In the genomic region with DNA sequence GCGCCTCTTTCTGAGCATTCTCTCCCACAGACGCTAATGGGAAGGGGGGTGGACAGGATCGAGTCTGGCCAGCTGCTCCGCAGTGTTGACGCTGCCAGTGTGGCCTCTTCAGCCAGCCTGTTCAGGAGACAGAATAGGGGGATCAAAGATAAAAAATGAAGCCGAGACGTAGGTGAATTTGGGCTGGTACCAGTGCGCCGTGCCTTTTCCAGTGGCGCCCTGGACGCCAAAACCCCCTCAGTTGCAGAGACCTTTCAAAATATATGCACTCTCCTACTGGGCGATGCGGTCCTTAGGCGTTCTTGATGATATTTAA, we compare ENCODE assay signal across 8 cellular contexts. TPM values are rescaled to one million over a fixed set of nuclear protein-coding genes. Genes with fewer than 3 reads are reported as not detected.
DNase-seq lines count a peak whose midpoint lies in the region; ATAC-seq lines count a peak whose summit lies in the region.

No MANE protein-coding gene starts in this region.

- H4K20me1 ChIP-seq in BLaER1, result peaks cover 23% of the 10 kb centered on the region

- intact Hi-C loops in activated T-helper 2 cell treated with anti-CD3 and anti-CD28 coated beads, Interferon-gamma antibody, Interleukin-2, Interleukin-4, amounts not matched to agents 10 μg/mL and 5 μg/mL and 100 μg/mL, durations not matched to agents 14 hours and 24 hours and 36 hours (cut with micrococcal nuclease), result loop anchor here (5.0 kb wide), 1 partner anchor 87 kb away; no protein-coding TSS in a partner anchor

- H3K4me1 ChIP-seq in BLaER1, result peaks cover 37% of the 10 kb centered on the region
- H3K4me1 ChIP-seq in iPS-20b (ENCODE audit: insufficient read depth, low read length), result peaks cover 13% of the 10 kb centered on the region; the same call in 1 of the 2 replicates
- peaks cover 0 to 33% (median 30%) of the 10 kb centered on the region in 5 donors for H3K4me1 ChIP-seq in subcutaneous abdominal adipose tissue (ENCODE audit: control insufficient read depth in 5 of 5, insufficient read depth in 5 of 5, low read length in 5 of 5)

- peak overlapping the region; percentile 89 for H3K27ac Mint-ChIP-seq in activated T-helper 2 cell treated with anti-CD3 and anti-CD28 coated beads, Interferon-gamma antibody, Interleukin-2, Interleukin-4, amounts not matched to agents 10 μg/mL and 5 μg/mL and 100 μg/mL, durations not matched to agents 14 hours and 24 hours and 36 hours

- peaks cover 51% of the 10 kb centered on the region for H3K4me1 Mint-ChIP-seq in activated T-helper 2 cell treated with anti-CD3 and anti-CD28 coated beads, Interferon-gamma antibody, Interleukin-2, Interleukin-4, amounts not matched to agents 10 μg/mL and 5 μg/mL and 100 μg/mL, durations not matched to agents 14 hours and 24 hours and 36 hours (ENCODE audit: low read depth)

- peak overlapping the region; percentile 95 for H3K9ac ChIP-seq in BLaER1
- peak overlapping the region; percentile 40; the same call in 1 of the 2 replicates for H3K9ac ChIP-seq in iPS-20b (ENCODE audit: low read depth, low read length)
- H3K9ac ChIP-seq in subcutaneous abdominal adipose tissue (ENCODE audit: low read length in 5 of 5), result peak overlapping the region; percentile 70 to 91 (median 82)

- H3K4me3 Mint-ChIP-seq in activated T-helper 2 cell treated with anti-CD3 and anti-CD28 coated beads, Interferon-gamma antibody, Interleukin-2, Interleukin-4, amounts not matched to agents 10 μg/mL and 5 μg/mL and 100 μg/mL, durations not matched to agents 14 hours and 24 hours and 36 hours (ENCODE audit: low read depth), result peak overlapping the region; percentile 90

- H3K4me2 ChIP-seq in BLaER1, result peak overlapping the region; percentile 93

- in situ Hi-C loops in G401 (cut with HindIII; ENCODE audit: low sequenced_read_pairs), result no loop called here

- ATAC-seq in HG03097 (IDR thresholded peaks at IDR 0.05; ENCODE audit: low FRiP score, unreplicated experiment), result peak; percentile 5

- no peaks in the 10 kb centered on the region for H3K9me3 Mint-ChIP-seq in activated T-helper 2 cell treated with anti-CD3 and anti-CD28 coated beads, Interferon-gamma antibody, Interleukin-2, Interleukin-4, amounts not matched to agents 10 μg/mL and 5 μg/mL and 100 μg/mL, durations not matched to agents 14 hours and 24 hours and 36 hours

- H3K27me3 Mint-ChIP-seq in activated T-helper 2 cell treated with anti-CD3 and anti-CD28 coated beads, Interferon-gamma antibody, Interleukin-2, Interleukin-4, amounts not matched to agents 10 μg/mL and 5 μg/mL and 100 μg/mL, durations not matched to agents 14 hours and 24 hours and 36 hours (ENCODE audit: low read depth), result no peaks in the 10 kb centered on the region

- DNase-seq in activated T-helper 2 cell treated with anti-CD3 and anti-CD28 coated beads, Interferon-gamma antibody, Interleukin-2, Interleukin-4, amounts not matched to agents 10 μg/mL and 5 μg/mL and 100 μg/mL, durations not matched to agents 14 hours and 24 hours and 36 hours (ENCODE audit: low spot score), result no peak
- no peak for DNase-seq in iPS-NIHi7 (ENCODE audit: extremely low spot score)
- DNase-seq in MV-4-11 (lab: John Stamatoyannopoulos, UW), result no peak
- no peak for DNase-seq in G401 (ENCODE audit: low spot score)

- H3K4me3 ChIP-seq in BLaER1, result peak overlapping the region; percentile 91
- peak overlapping the region; percentile 79 for H3K4me3 ChIP-seq in iPS-20b (ENCODE audit: low read length)
- H3K4me3 ChIP-seq in subcutaneous abdominal adipose tissue (ENCODE audit: low read depth in 1 of 5, low read length in 5 of 5), result peak overlapping the region; percentile 92 to 96 (median 96)

- H3K9me3 ChIP-seq in BLaER1, result peaks cover 18% of the 10 kb centered on the region
- no peaks in the 10 kb centered on the region for H3K9me3 ChIP-seq in iPS-20b (ENCODE audit: insufficient read depth, low read depth, low read length)
- no peaks in the 10 kb centered on the region for H3K9me3 ChIP-seq in subcutaneous abdominal adipose tissue (ENCODE audit: control insufficient read depth in 5 of 5, low read length in 5 of 5)

- H3K36me3 ChIP-seq in BLaER1 (no peaks in the 10 kb centered on the region; the same call in 1 of the 2 replicates), iPS-20b (ENCODE audit: insufficient read depth, low read depth, low read length) (no peaks in the 10 kb centered on the region), subcutaneous abdominal adipose tissue (ENCODE audit: control insufficient read depth in 5 of 5, insufficient read depth in 5 of 5, low read length in 5 of 5) (peaks cover 0 to 5% (median 3%) of the 10 kb centered on the region in 5 donors)

- H3K27ac ChIP-seq in BLaER1 (peak overlapping the region; percentile 96), iPS-20b (ENCODE audit: low read length) (no peak overlapping the region), subcutaneous abdominal adipose tissue (ENCODE audit: low read depth, low read length) (peak overlapping the region; percentile 95)

- peaks cover 21% of the 10 kb centered on the region for H3K36me3 Mint-ChIP-seq in activated T-helper 2 cell treated with anti-CD3 and anti-CD28 coated beads, Interferon-gamma antibody, Interleukin-2, Interleukin-4, amounts not matched to agents 10 μg/mL and 5 μg/mL and 100 μg/mL, durations not matched to agents 14 hours and 24 hours and 36 hours (ENCODE audit: low read depth)

- H3K27me3 ChIP-seq in BLaER1 (no peaks in the 10 kb centered on the region), iPS-20b (ENCODE audit: insufficient read depth, low read length) (peaks cover 33% of the 10 kb centered on the region), subcutaneous abdominal adipose tissue (ENCODE audit: control insufficient read depth in 5 of 5, insufficient read depth in 4 of 5, low read length in 5 of 5) (no peaks in the 10 kb centered on the region)

RNA-seq across cellular contexts. Expression of a gene that starts 1.1 kb away (rescaled TPM):
- total RNA-seq in activated T-helper 2 cell treated with anti-CD3 and anti-CD28 coated beads, Interferon-gamma antibody, Interleukin-2, Interleukin-4, amounts not matched to agents 10 μg/mL and 5 μg/mL and 100 μg/mL, durations not matched to agents 14 hours and 24 hours and 36 hours, result 60.9 and 66.8 TPM in 2 replicates
- 61.5 and 123 TPM in 2 replicates for total RNA-seq in G401 (2014; rRNA removed; shearing (Covaris generic))

RNA-seq across cellular contexts. Expression of a gene that starts 1.3 kb away (rescaled TPM):
- 20.6 and 23.7 TPM in 2 replicates for total RNA-seq in activated T-helper 2 cell treated with anti-CD3 and anti-CD28 coated beads, Interferon-gamma antibody, Interleukin-2, Interleukin-4, amounts not matched to agents 10 μg/mL and 5 μg/mL and 100 μg/mL, durations not matched to agents 14 hours and 24 hours and 36 hours
- total RNA-seq in G401 (2014; rRNA removed; shearing (Covaris generic)), result 33.1 and 56.1 TPM in 2 replicates

Comparison
In these comparisons a context has a peak if more than half of its experiments do, and no peak if none do; other contexts are left out.
1. H3K9ac ChIP-seq: peak in every context shown above with its lines; median percentile 95 in BLaER1; 82 in subcutaneous abdominal adipose tissue; 40 in iPS-20b.